In genomic region chr16:89423709-89424260, GRCh38 we compare ENCODE assay signal across 13 cellular contexts.
DNase-seq lines count a peak whose midpoint lies in the region; ATAC-seq, FAIRE-seq and TF ChIP-seq lines count a peak whose summit lies in the region.
"Had no signal": no experiment of that assay in that cellular context is flagged by ENCODE, and none has a peak within 500 bp of the region (broad histone marks: within the 10 kb centered on the region; RNA-seq: fewer than 3 reads in every experiment).

No MANE protein-coding gene starts in this region.

- H3K9ac ChIP-seq in KMS-11 (no peak overlapping the region), astrocyte (ENCODE audit: low read length) (peak overlapping the region; percentile 60)

- H3K4me2 ChIP-seq in KMS-11: peak overlapping the region; percentile 45
- peak overlapping the region; percentile 75 for H3K4me2 ChIP-seq in astrocyte (ENCODE audit: low read length)

- no peaks in the 10 kb centered on the region for H3K27me3 ChIP-seq in CD8-positive, alpha-beta T cell (ENCODE audit: insufficient read depth, low read length)
- H3K27me3 ChIP-seq in KMS-11 (ENCODE audit: insufficient read depth, low read depth) (no peaks in the 10 kb centered on the region), astrocyte (ENCODE audit: insufficient read depth, low read length) (no peaks in the 10 kb centered on the region), Peyer's patch (no peaks in the 10 kb centered on the region)
- H3K27me3 ChIP-seq: esophagus squamous epithelium had no signal

- H3K79me2 ChIP-seq in KMS-11 (ENCODE audit: insufficient read depth, low read depth) (peaks cover 96% of the 10 kb centered on the region), astrocyte (ENCODE audit: insufficient read depth, low read length) (peaks cover 96% of the 10 kb centered on the region)

- TF ChIP-seq POLR2A in Peyer's patch (IDR thresholded peaks at IDR 0.05): no peak

- CTCF ChIA-PET in CD8-positive, alpha-beta T cell (lab: Charles Lee): no interaction called here

- intact Hi-C loops in CD8-positive, alpha-beta T cell (cut with DNase I, micrococcal nuclease): loop anchor here in 1 of 2 experiments (5.0 kb wide), 1 partner anchor 64 kb away; no protein-coding TSS in a partner anchor

- H3K4me3 ChIP-seq in CD8-positive, alpha-beta T cell (ENCODE audit: low read depth, low read length): no peak overlapping the region
- H3K4me3 ChIP-seq in KMS-11 (IDR thresholded peaks at IDR 0.05; ENCODE audit: insufficient read depth, low read depth, low read length): no peak overlapping the region
- H3K4me3 ChIP-seq in astrocyte (ENCODE audit: insufficient read depth, low read depth, low read length): no peak overlapping the region
- H3K4me3 ChIP-seq in Peyer's patch: no peak overlapping the region
- H3K4me3 ChIP-seq: esophagus squamous epithelium had no signal

- peaks cover 81% of the 10 kb centered on the region for H3K4me1 ChIP-seq in CD8-positive, alpha-beta T cell (ENCODE audit: insufficient read depth, low read length)
- H3K4me1 ChIP-seq in KMS-11 (ENCODE audit: low read depth, poor library complexity, severe bottlenecking): peaks cover 85% of the 10 kb centered on the region
- H3K4me1 ChIP-seq in astrocyte (ENCODE audit: insufficient read depth, low read length): peaks cover 35% of the 10 kb centered on the region
- peaks cover 0 to 32% (median 10%) of the 10 kb centered on the region in 4 donors for H3K4me1 ChIP-seq in Peyer's patch

- H3K9me3 ChIP-seq in CD8-positive, alpha-beta T cell (ENCODE audit: low read length): no peaks in the 10 kb centered on the region
- H3K9me3 ChIP-seq in astrocyte (ENCODE audit: insufficient read depth, low read depth, low read length) (no peaks in the 10 kb centered on the region), Peyer's patch (no peaks in the 10 kb centered on the region)
- H3K9me3 ChIP-seq: esophagus squamous epithelium had no signal

- H2AFZ ChIP-seq in KMS-11 (ENCODE audit: low read depth) (no peak overlapping the region), astrocyte (ENCODE audit: low read depth, low read length) (no peak overlapping the region)

- H3K27me3 Mint-ChIP-seq in CD8-positive, alpha-beta T cell (ENCODE audit: low read depth): no peaks in the 10 kb centered on the region
- H3K27me3 Mint-ChIP-seq in astrocyte (ENCODE audit: low read depth, unreplicated experiment): no peaks in the 10 kb centered on the region
- no peaks in the 10 kb centered on the region for H3K27me3 Mint-ChIP-seq in nephron (ENCODE audit: low read depth)

- no peaks in the 10 kb centered on the region for H3K36me3 ChIP-seq in CD8-positive, alpha-beta T cell (ENCODE audit: insufficient read depth, low read length)
- no peaks in the 10 kb centered on the region for H3K36me3 ChIP-seq in KMS-11 (ENCODE audit: insufficient read depth)
- H3K36me3 ChIP-seq in astrocyte (ENCODE audit: insufficient read depth, low read length): peaks cover 4% of the 10 kb centered on the region
- H3K36me3 ChIP-seq in Peyer's patch: no peaks in the 10 kb centered on the region

- peak overlapping the region; percentile 74 for H3K27ac Mint-ChIP-seq in CD8-positive, alpha-beta T cell
- H3K27ac Mint-ChIP-seq in astrocyte (ENCODE audit: unreplicated experiment): peak overlapping the region; percentile 98
- peak overlapping the region in 2 of 3 experiments; percentile 8 to 40 for H3K27ac Mint-ChIP-seq in nephron

- POLR2A ChIA-PET in CD8-positive, alpha-beta T cell (lab: Charles Lee): interaction anchor here (1.1 to 1.2 kb wide), 2 partner anchors 12 to 60 kb away, joined by 3 to 5 read pairs; no protein-coding TSS in a partner anchor

- no peak overlapping the region for H3K27ac ChIP-seq in CD8-positive, alpha-beta T cell (ENCODE audit: low read depth, low read length)
- peak overlapping the region; percentile 59 for H3K27ac ChIP-seq in KMS-11
- H3K27ac ChIP-seq in astrocyte (ENCODE audit: low read depth, low read length): peak overlapping the region; percentile 83
- H3K27ac ChIP-seq in Peyer's patch: no peak overlapping the region

- no peak for TF ChIP-seq CTCF in CD8-positive, alpha-beta T cell (IDR thresholded peaks at IDR 0.05)
- TF ChIP-seq CTCF in KMS-11 (conservative IDR thresholded peaks at IDR 0.05; ENCODE audit: low read depth, low read length): no peak
- no peak for TF ChIP-seq CTCF in astrocyte (IDR thresholded peaks at IDR 0.05; ENCODE audit: insufficient read depth, low read depth, low read length)
- TF ChIP-seq CTCF in nephron (IDR thresholded peaks at IDR 0.05; ENCODE audit: unreplicated experiment in 3 of 3): no peak
- TF ChIP-seq CTCF in Peyer's patch (IDR thresholded peaks at IDR 0.05): no peak

- no peak for ATAC-seq in CD8-positive, alpha-beta T cell

- no peaks in the 10 kb centered on the region for H3K9me3 Mint-ChIP-seq in CD8-positive, alpha-beta T cell
- H3K9me3 Mint-ChIP-seq in astrocyte (ENCODE audit: unreplicated experiment): no peaks in the 10 kb centered on the region
- H3K9me3 Mint-ChIP-seq in nephron: no peaks in the 10 kb centered on the region

- no peak for DNase-seq in CD8-positive, alpha-beta T cell
- no peak for DNase-seq in astrocyte (ENCODE audit: low read depth)
- DNase-seq in AG08396 (ENCODE audit: low spot score): no peak
- no peak for DNase-seq in Peyer's patch
- no peak for DNase-seq in DMS114 treated with DMSO at 0.1 percent for 48 hours (lab: John Stamatoyannopoulos, UW; ENCODE audit: unreplicated experiment)
- DNase-seq: DMS53; esophagus squamous epithelium; NCI-H1048; NCI-H524; stimulated activated CD8-positive, alpha-beta memory T cell treated with anti-CD3 and anti-CD28 coated beads, Interleukin-4, amount 100 ng/mL, for 48 hours had no signal

- peaks cover 53% of the 10 kb centered on the region for H3K36me3 Mint-ChIP-seq in CD8-positive, alpha-beta T cell
- H3K36me3 Mint-ChIP-seq in astrocyte (ENCODE audit: low read depth, unreplicated experiment): peaks cover 10% of the 10 kb centered on the region
- peaks cover 14% of the 10 kb centered on the region for H3K36me3 Mint-ChIP-seq in nephron (ENCODE audit: low read depth)

- H4K20me1 ChIP-seq in KMS-11 (ENCODE audit: insufficient read depth) (peaks cover 61% of the 10 kb centered on the region), astrocyte (ENCODE audit: insufficient read depth, low read length) (peaks cover 96% of the 10 kb centered on the region)

- peaks cover 76% of the 10 kb centered on the region for H3K4me1 Mint-ChIP-seq in CD8-positive, alpha-beta T cell (ENCODE audit: low read depth)
- H3K4me1 Mint-ChIP-seq in astrocyte (ENCODE audit: low read depth, unreplicated experiment) (peaks cover 64% of the 10 kb centered on the region), nephron (peaks cover 48% of the 10 kb centered on the region)

- no peak for FAIRE-seq in astrocyte (lab: Jason Lieb, UNC)
- FAIRE-seq: bronchial epithelial cell had no signal

- H3K4me3 Mint-ChIP-seq in CD8-positive, alpha-beta T cell: peak overlapping the region; percentile 54
- H3K4me3 Mint-ChIP-seq in astrocyte (ENCODE audit: unreplicated experiment) (peak overlapping the region; percentile 61), nephron (no peak overlapping the region)

Comparison
In these comparisons a context has a peak if more than half of its experiments do, and no peak if none do; other contexts are left out.
1. H3K27ac ChIP-seq: peak in KMS-11 (single experiment) and astrocyte (single experiment); none in CD8-positive, alpha-beta T cell (single experiment) and Peyer's patch (0 of 4).
2. H3K27ac Mint-ChIP-seq: peak in every context shown above with its lines; median percentile 98 in astrocyte; 74 in CD8-positive, alpha-beta T cell; 24 in nephron.
3. H3K4me3 Mint-ChIP-seq: peak in CD8-positive, alpha-beta T cell (single experiment) and astrocyte (single experiment); none in nephron (0 of 3).